1 cellular context compared by ENCODE assay signal in the genomic region with DNA sequence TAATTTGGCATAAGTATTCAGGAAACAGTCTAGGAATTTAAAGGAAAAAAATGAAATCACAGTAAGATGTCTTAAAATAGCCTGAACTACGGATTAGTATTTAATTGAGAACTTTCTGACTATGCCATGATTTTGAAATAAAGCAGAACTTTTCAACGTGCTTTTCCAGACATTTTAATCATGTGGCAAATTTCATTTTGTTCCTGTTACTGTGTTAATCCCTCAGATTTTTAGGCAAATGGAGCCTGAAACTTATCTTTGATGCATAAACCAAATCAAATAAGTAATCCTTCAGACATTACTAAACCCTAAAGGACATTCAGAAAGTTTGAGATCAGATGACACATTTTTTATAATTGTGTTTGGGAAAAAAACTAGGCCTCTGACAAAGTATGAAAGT.
TF ChIP-seq lines count a peak whose summit lies in the region.

No MANE protein-coding gene starts in this region.

TF ChIP-seq in SK-N-SH, 30 proteins besides CTCF, POLR2A, EP300 and RAD21 (continued from another document):
- no peak for TF ChIP-seq YY1 (IDR thresholded peaks at IDR 0.05; ENCODE audit: low read depth)
- TF ChIP-seq SIN3A (IDR thresholded peaks at IDR 0.05; ENCODE audit: borderline replicate concordance, low read depth, low read length), result no peak
- TF ChIP-seq, protein P1, sequence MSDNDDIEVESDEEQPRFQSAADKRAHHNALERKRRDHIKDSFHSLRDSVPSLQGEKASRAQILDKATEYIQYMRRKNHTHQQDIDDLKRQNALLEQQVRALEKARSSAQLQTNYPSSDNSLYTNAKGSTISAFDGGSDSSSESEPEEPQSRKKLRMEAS (IDR thresholded peaks at IDR 0.05; ENCODE audit: low read depth), result no peak
